Comparison of ENCODE assay signal across 1 cellular context in the genomic region with DNA sequence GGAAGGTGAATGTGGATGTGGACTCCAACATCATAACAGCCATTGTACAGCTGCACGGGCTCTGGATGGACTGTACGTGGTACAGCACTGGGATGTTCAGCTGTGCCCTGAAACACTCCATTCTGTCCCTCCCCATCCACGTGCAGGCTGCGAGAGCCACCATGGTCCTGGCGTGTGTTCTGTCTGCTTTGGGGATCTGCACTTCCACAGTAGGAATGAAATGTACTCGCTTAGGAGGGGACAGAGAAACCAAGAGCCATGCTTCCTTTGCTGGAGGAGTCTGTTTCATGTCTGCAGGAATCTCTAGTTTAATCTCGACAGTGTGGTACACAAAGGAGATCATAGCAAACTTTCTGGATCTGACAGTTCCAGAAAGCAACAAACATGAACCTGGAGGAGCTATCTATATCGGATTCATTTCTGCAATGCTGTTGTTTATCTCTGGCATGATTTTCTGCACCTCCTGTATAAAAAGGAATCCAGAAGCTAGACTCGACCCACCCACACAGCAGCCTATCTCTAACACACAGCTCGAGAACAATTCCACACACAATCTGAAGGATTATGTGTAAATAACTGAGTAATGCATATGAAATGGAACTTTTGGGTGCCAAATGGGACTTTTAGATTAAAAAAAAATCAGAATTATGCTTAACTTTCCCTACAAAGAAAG.
TF ChIP-seq lines count a peak whose summit lies in the region.

No MANE protein-coding gene starts in this region.

TF ChIP-seq in SK-N-SH treated with all-trans-retinoic acid at 6 μM for 48 hours, 23 proteins besides CTCF, POLR2A, EP300 and RAD21 (continued from another document):
- TF ChIP-seq, protein P1, sequence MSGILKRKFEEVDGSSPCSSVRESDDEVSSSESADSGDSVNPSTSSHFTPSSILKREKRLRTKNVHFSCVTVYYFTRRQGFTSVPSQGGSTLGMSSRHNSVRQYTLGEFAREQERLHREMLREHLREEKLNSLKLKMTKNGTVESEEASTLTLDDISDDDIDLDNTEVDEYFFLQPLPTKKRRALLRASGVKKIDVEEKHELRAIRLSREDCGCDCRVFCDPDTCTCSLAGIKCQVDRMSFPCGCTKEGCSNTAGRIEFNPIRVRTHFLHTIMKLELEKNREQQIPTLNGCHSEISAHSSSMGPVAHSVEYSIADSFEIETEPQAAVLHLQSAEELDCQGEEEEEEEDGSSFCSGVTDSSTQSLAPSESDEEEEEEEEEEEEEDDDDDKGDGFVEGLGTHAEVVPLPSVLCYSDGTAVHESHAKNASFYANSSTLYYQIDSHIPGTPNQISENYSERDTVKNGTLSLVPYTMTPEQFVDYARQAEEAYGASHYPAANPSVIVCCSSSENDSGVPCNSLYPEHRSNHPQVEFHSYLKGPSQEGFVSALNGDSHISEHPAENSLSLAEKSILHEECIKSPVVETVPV (CRISPR knock-in tag; IDR thresholded peaks at IDR 0.05): no peak
- no peak for TF ChIP-seq BACH2 (CRISPR knock-in tag; IDR thresholded peaks at IDR 0.05; ENCODE audit: borderline replicate concordance)
- TF ChIP-seq RARB (CRISPR knock-in tag; IDR thresholded peaks at IDR 0.05): no peak
- no peak for TF ChIP-seq ZFP30 (CRISPR knock-in tag; IDR thresholded peaks at IDR 0.05)
- TF ChIP-seq, protein P2, sequence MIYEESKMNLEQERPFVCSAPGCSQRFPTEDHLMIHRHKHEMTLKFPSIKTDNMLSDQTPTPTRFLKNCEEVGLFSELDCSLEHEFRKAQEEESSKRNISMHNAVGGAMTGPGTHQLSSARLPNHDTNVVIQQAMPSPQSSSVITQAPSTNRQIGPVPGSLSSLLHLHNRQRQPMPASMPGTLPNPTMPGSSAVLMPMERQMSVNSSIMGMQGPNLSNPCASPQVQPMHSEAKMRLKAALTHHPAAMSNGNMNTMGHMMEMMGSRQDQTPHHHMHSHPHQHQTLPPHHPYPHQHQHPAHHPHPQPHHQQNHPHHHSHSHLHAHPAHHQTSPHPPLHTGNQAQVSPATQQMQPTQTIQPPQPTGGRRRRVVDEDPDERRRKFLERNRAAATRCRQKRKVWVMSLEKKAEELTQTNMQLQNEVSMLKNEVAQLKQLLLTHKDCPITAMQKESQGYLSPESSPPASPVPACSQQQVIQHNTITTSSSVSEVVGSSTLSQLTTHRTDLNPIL (CRISPR knock-in tag; IDR thresholded peaks at IDR 0.05; ENCODE audit: low read depth): no peak
- TF ChIP-seq PPARA (CRISPR knock-in tag; IDR thresholded peaks at IDR 0.05; ENCODE audit: borderline replicate concordance): no peak
- TF ChIP-seq SNAI2 (CRISPR knock-in tag; IDR thresholded peaks at IDR 0.05): 0 out of 2 replicates have a peak, but pooled peaks have one; percentile 37
- no peak for TF ChIP-seq ZNF8 (CRISPR knock-in tag; IDR thresholded peaks at IDR 0.05)
- no peak for TF ChIP-seq ZFP3 (CRISPR knock-in tag; IDR thresholded peaks at IDR 0.05)
- TF ChIP-seq ZC3H10 (CRISPR knock-in tag; IDR thresholded peaks at IDR 0.05): no peak
- TF ChIP-seq OSR1 (CRISPR knock-in tag; IDR thresholded peaks at IDR 0.05): no peak
- no peak for TF ChIP-seq CSDC2 (CRISPR knock-in tag; IDR thresholded peaks at IDR 0.05)
